8 cellular contexts compared by ENCODE assay signal in genomic region chr3:186783070-186783730, GRCh38. TPM values are rescaled to one million over a fixed set of nuclear protein-coding genes. Genes with fewer than 3 reads are reported as not detected.
DNase-seq lines count a peak whose midpoint lies in the region; ATAC-seq and TF ChIP-seq lines count a peak whose summit lies in the region.

TSS of gene EIF4A2 (plus strand) at chr3:186783577. CDS start at chr3:186783611, 34 bp downstream.

- peaks cover 38% of the 10 kb centered on the region for H3K4me1 Mint-ChIP-seq in activated CD4-positive, alpha-beta memory T cell treated with anti-CD3 and anti-CD28 coated beads for 36 hours (ENCODE audit: low read depth)

- CTCF ChIA-PET in activated CD4-positive, alpha-beta memory T cell treated with anti-CD3 and anti-CD28 coated beads for 36 hours (lab: Charles Lee), result interaction anchor here (0.7 to 1.0 kb wide), 2 partner anchors 167 to 169 kb away, joined by 3 to 7 read pairs; no protein-coding TSS in a partner anchor

- H3K27ac ChIP-seq in C4-2B (peak within 1 kb of the TSS; percentile 99), HL-60 (replicated peaks) (peak within 1 kb of the TSS; percentile 99), liver (ENCODE audit: low read depth in 1 of 2, low read length in 2 of 2) (peak within 1 kb of the TSS; percentile 94 to 97)

- H3K4me3 Mint-ChIP-seq in activated CD4-positive, alpha-beta memory T cell treated with anti-CD3 and anti-CD28 coated beads for 36 hours, result peak within 1 kb of the TSS; percentile 97

- H3K9ac ChIP-seq in liver (ENCODE audit: low read depth in 1 of 2, low read length in 2 of 2), result peak within 1 kb of the TSS; percentile 93 to 96

- H3K4me1 ChIP-seq in liver (ENCODE audit: control insufficient read depth in 4 of 4, insufficient read depth in 4 of 4, low read length in 3 of 4), result peaks cover 4 to 29% (median 26%) of the 10 kb centered on the region in 4 donors

- peaks cover 11 to 38% (median 36%) of the 10 kb centered on the region in 4 donors for H3K36me3 ChIP-seq in liver (ENCODE audit: control insufficient read depth in 4 of 4, insufficient read depth in 3 of 4, low read depth in 1 of 4, low read length in 3 of 4)

- H3K27me3 Mint-ChIP-seq in activated CD4-positive, alpha-beta memory T cell treated with anti-CD3 and anti-CD28 coated beads for 36 hours, result no peaks in the 10 kb centered on the region

- POLR2A ChIA-PET in activated CD4-positive, alpha-beta memory T cell treated with anti-CD3 and anti-CD28 coated beads for 36 hours (lab: Charles Lee), result interaction anchor here (0.6 to 4.6 kb wide), 25 partner anchors 9 to 854 kb away, joined by 3 to 87 read pairs (median 8); partner anchors contain the start of genes DNAJB11, RFC4, TBCCD1 and TRA2B

- no peaks in the 10 kb centered on the region for H3K9me3 ChIP-seq in liver (ENCODE audit: control insufficient read depth in 4 of 4, low read length in 3 of 4)

- TF ChIP-seq CTCF in C4-2B (conservative IDR thresholded peaks at IDR 0.05) (no peak), HL-60 (IDR thresholded peaks at IDR 0.05; ENCODE audit: insufficient read depth, low read length) (no peak), liver (IDR thresholded peaks at IDR 0.05; ENCODE audit: low read depth, low read length, missing input control) (no peak)

- H3K27me3 ChIP-seq in HL-60 (ENCODE audit: insufficient read depth, poor library complexity, severe bottlenecking), result no peaks in the 10 kb centered on the region
- H3K27me3 ChIP-seq in liver (ENCODE audit: control insufficient read depth in 4 of 4, insufficient read depth in 4 of 4, low read length in 3 of 4), result no peaks in the 10 kb centered on the region

- DNase-seq in HL-60 (ENCODE audit: low read depth in 1 of 2, low spot score in 1 of 2) (peak; percentile 86), NCI-H82 treated with DMSO at 0.1 percent for 48 hours (lab: John Stamatoyannopoulos, UW; ENCODE audit: unreplicated experiment) (peak; percentile 76), dermis blood vessel endothelial cell (peak; percentile 93)
- DNase-seq in activated CD4-positive, alpha-beta memory T cell treated with anti-CD3 and anti-CD28 coated beads for 36 hours, result peak; percentile 92
- DNase-seq in stimulated activated CD4-positive, alpha-beta T cell treated with anti-CD3 and anti-CD28 coated beads, Interleukin-2, amount 100 ng/mL, for 48 hours, result peak; percentile 87 to 88

- peak within 1 kb of the TSS; percentile 99 for H3K27ac Mint-ChIP-seq in activated CD4-positive, alpha-beta memory T cell treated with anti-CD3 and anti-CD28 coated beads for 36 hours

- no peaks in the 10 kb centered on the region for H3K9me3 Mint-ChIP-seq in activated CD4-positive, alpha-beta memory T cell treated with anti-CD3 and anti-CD28 coated beads for 36 hours

- peaks cover 53% of the 10 kb centered on the region for H3K36me3 Mint-ChIP-seq in activated CD4-positive, alpha-beta memory T cell treated with anti-CD3 and anti-CD28 coated beads for 36 hours

- peak in 1 of 2 donors; percentile 12 for TF ChIP-seq RAD21 in liver (IDR thresholded peaks at IDR 0.05)

- WGBS in liver, result under 1% methylated on average over 59 of the region's 59 CpGs

- ATAC-seq in GM19452 (IDR thresholded peaks at IDR 0.05; ENCODE audit: unreplicated experiment), result peak; percentile 54

- H3K4me3 ChIP-seq in HL-60 (replicated peaks; ENCODE audit: insufficient read depth, low read length), result peak within 1 kb of the TSS; percentile 89
- peak within 1 kb of the TSS; percentile 87 to 99 (median 89) for H3K4me3 ChIP-seq in liver (ENCODE audit: low read depth in 1 of 3, low read length in 3 of 3)

- intact Hi-C loops in activated CD4-positive, alpha-beta memory T cell treated with anti-CD3 and anti-CD28 coated beads for 36 hours (cut with micrococcal nuclease), result loop anchor here (1.0 to 5.0 kb wide), 6 partner anchors 11 to 846 kb away; partner anchors contain the start of genes DNAJB11 and RFC4

TF ChIP-seq in liver, 16 proteins besides CTCF, POLR2A, EP300 and RAD21:
- TF ChIP-seq MAX (IDR thresholded peaks at IDR 0.05) (no peak), YY1 (IDR thresholded peaks at IDR 0.05) (peak; percentile 53), GABPA (IDR thresholded peaks at IDR 0.05 in 1 of 2, conservative IDR thresholded peaks at IDR 0.05 in 1 of 2) (peak; percentile 32 to 84), NR2F2 (IDR thresholded peaks at IDR 0.05) (no peak), TAF1 (conservative IDR thresholded peaks at IDR 0.05) (peak; percentile 100), HNF4G (IDR thresholded peaks at IDR 0.05) (no peak), ATF3 (IDR thresholded peaks at IDR 0.05) (no peak), FOXA1 (IDR thresholded peaks at IDR 0.05) (no peak), RXRA (IDR thresholded peaks at IDR 0.05) (peak in 1 of 2 donors; percentile 27), REST (IDR thresholded peaks at IDR 0.05) (peak; percentile 97), SP1 (IDR thresholded peaks at IDR 0.05) (peak; percentile 74), FOXA2 (IDR thresholded peaks at IDR 0.05) (no peak), HNF4A (conservative IDR thresholded peaks at IDR 0.05) (no peak), JUND (IDR thresholded peaks at IDR 0.05) (peak in 1 of 2 donors; percentile 43), EGR1 (IDR thresholded peaks at IDR 0.05; ENCODE audit: low read depth in 2 of 2) (no peak), ZBTB33 (IDR thresholded peaks at IDR 0.05) (no peak)

RNA-seq across cellular contexts. Expression of gene EIF4A2, which starts in this region (rescaled TPM):
- total RNA-seq in activated CD4-positive, alpha-beta memory T cell treated with anti-CD3 and anti-CD28 coated beads for 36 hours, result 100 to 1,000 TPM; 390 to 393 TPM
- 564 and 1,344 TPM in 2 replicates for total RNA-seq in dermis blood vessel endothelial cell
- total RNA-seq in liver, result 100 to 1,000 TPM; 255 to 373 TPM
- polyA plus RNA-seq in liver, result 10 to 100 TPM; 81.4 to 89.9 TPM

Comparison
In these comparisons a context has a peak if more than half of its experiments do, and no peak if none do; other contexts are left out.
1. Peak in every context shown above with its lines: DNase-seq, ATAC-seq, H3K4me3 ChIP-seq and H3K27ac ChIP-seq.